In genomic region chrX:37825225-37825842, GRCh38 we compare ENCODE assay signal across 8 cellular contexts. TPM values are rescaled to one million over a fixed set of nuclear protein-coding genes. Genes with fewer than 3 reads are reported as not detected.
A peak's percentile ranks its signal among the peaks of the same experiment; 100 is the strongest.
DNase-seq lines count a peak whose midpoint lies in the region; ATAC-seq and TF ChIP-seq lines count a peak whose summit lies in the region.

No MANE protein-coding gene starts in this region.

- DNase-seq in AG09309 (ENCODE audit: low read depth) = no peak
- peak; percentile 55 for DNase-seq in SK-MEL-5 (ENCODE audit: low read depth, low spot score)
- peak; percentile 43 for DNase-seq in astrocyte of the spinal cord (ENCODE audit: low read depth, low spot score)
- peak; percentile 45 for DNase-seq in kidney tubule cell (ENCODE audit: low spot score)
- peak; percentile 12 to 14 for DNase-seq in stimulated activated CD8-positive, alpha-beta memory T cell treated with anti-CD3 and anti-CD28 coated beads, Interleukin-2, amount 100 ng/mL, for 48 hours (ENCODE audit: low read depth in 2 of 2)

- H3K4me3 ChIP-seq in AG09309 (ENCODE audit: control insufficient read depth, low read depth, low read length) = no peak overlapping the region
- H3K4me3 ChIP-seq in astrocyte of the spinal cord (ENCODE audit: low read depth, low read length) = no peak overlapping the region

- peak; percentile 89 for TF ChIP-seq CTCF in AG09309 (IDR thresholded peaks at IDR 0.05; ENCODE audit: control insufficient read depth, insufficient read depth, low read depth, low read length, missing control alignments)
- TF ChIP-seq CTCF in GM12874 (IDR thresholded peaks at IDR 0.05; ENCODE audit: insufficient read depth, low read depth, low read length) = peak; percentile 66
- peak; percentile 80 for TF ChIP-seq CTCF in astrocyte of the spinal cord (IDR thresholded peaks at IDR 0.05; ENCODE audit: low read depth, low read length)

- in situ Hi-C loops in SK-MEL-5 (cut with HindIII; ENCODE audit: low pct_unique_long_range_greater_than_20kb, low sequenced_read_pairs) = no loop called here
- in situ Hi-C loops in astrocyte of the spinal cord (cut with HindIII; ENCODE audit: low sequenced_read_pairs) = no loop called here

- ATAC-seq in HG03432 (IDR thresholded peaks at IDR 0.05; ENCODE audit: unreplicated experiment) (peak; percentile 86), HG03571 (IDR thresholded peaks at IDR 0.05; ENCODE audit: unreplicated experiment) (no peak)

RNA-seq across cellular contexts. Expression of gene DYNLT3, which starts 22.0 kb away (rescaled TPM):
- total RNA-seq in SK-MEL-5 (2014; rRNA removed; shearing (Covaris generic)) = 125 and 137 TPM in 2 replicates
- 68.5 and 81.3 TPM in 2 replicates for polyA plus RNA-seq in SK-MEL-5 (2015; cell fraction: cytosol; rRNA removed)
- 39.8 and 40.1 TPM in 2 replicates for polyA plus RNA-seq in SK-MEL-5 (2015; cell fraction: nucleus; rRNA removed)

RNA-seq across cellular contexts. Expression of gene CYBB, which starts 45.5 kb away (rescaled TPM):
- 0.11 TPM in 2 replicates for total RNA-seq in SK-MEL-5 (2014; rRNA removed; shearing (Covaris generic))
- polyA plus RNA-seq in SK-MEL-5 (2015; cell fraction: cytosol; rRNA removed) = 0.02 and 0.11 TPM in 2 replicates
- 0.20 TPM in 1 of 2 replicates, not detected in the other for polyA plus RNA-seq in SK-MEL-5 (2015; cell fraction: nucleus; rRNA removed)
